6 cellular contexts compared by ENCODE assay signal in genomic region chr16:29824589-29825144, GRCh38. TPM values are rescaled to one million over a fixed set of nuclear protein-coding genes. Genes with fewer than 3 reads are reported as not detected.
DNase-seq lines count a peak whose midpoint lies in the region; ATAC-seq and TF ChIP-seq lines count a peak whose summit lies in the region.

No MANE protein-coding gene starts in this region.

- H3K4me1 ChIP-seq in HUES6 (ENCODE audit: control insufficient read depth, insufficient read depth, low read length) (peaks cover 36% of the 10 kb centered on the region), mammary epithelial cell (ENCODE audit: insufficient read depth, low read length) (peaks cover 55% of the 10 kb centered on the region), parathyroid adenoma (peaks cover 14% of the 10 kb centered on the region)

- ATAC-seq in HG02642 (IDR thresholded peaks at IDR 0.05; ENCODE audit: poor library complexity, unreplicated experiment): no peak
- no peak for ATAC-seq in GM18870 (IDR thresholded peaks at IDR 0.05; ENCODE audit: unreplicated experiment)

- H3K4me2 ChIP-seq in mammary epithelial cell (ENCODE audit: insufficient read depth, low read depth, low read length) (peak overlapping the region; percentile 22), parathyroid adenoma (ENCODE audit: low read length) (no peak overlapping the region)

- H2AFZ ChIP-seq in mammary epithelial cell (ENCODE audit: low read depth, low read length) (no peak overlapping the region), parathyroid adenoma (no peak overlapping the region)

- 56% methylated on average over 5 of the region's 7 CpGs for WGBS in mammary epithelial cell (ENCODE audit: low coverage, missing lambda C conversion rate)

- H3K27me3 ChIP-seq in HUES6 (ENCODE audit: control insufficient read depth, insufficient read depth, low read length): no peaks in the 10 kb centered on the region
- H3K27me3 ChIP-seq in mammary epithelial cell (ENCODE audit: insufficient read depth, low read length): no peaks in the 10 kb centered on the region
- H3K27me3 ChIP-seq in parathyroid adenoma (ENCODE audit: control insufficient read depth, insufficient read depth, low read length): no peaks in the 10 kb centered on the region

- H3K9ac ChIP-seq in HUES6 (ENCODE audit: low read length) (no peak overlapping the region), mammary epithelial cell (ENCODE audit: insufficient read depth, low read length) (no peak overlapping the region), parathyroid adenoma (no peak overlapping the region)

- DNase-seq in mammary epithelial cell: peak; percentile 48
- no peak for DNase-seq in NOMO-1 treated with dmso at 0.1 percent for 144 hours (lab: John Stamatoyannopoulos, UW; ENCODE audit: unreplicated experiment)

- in situ Hi-C loops in mammary epithelial cell (cut with MboI; ENCODE audit: low sequenced_read_pairs in 2 of 2): loop anchor here (25.0 kb wide), 2 partner anchors 112 to 188 kb away; partner anchors contain the start of genes C16orf92 (in 1 of the 2) and DOC2A (in 1 of the 2)

- dilution Hi-C loops in mammary epithelial cell (cut with HindIII; ENCODE audit: low sequenced_read_pairs): no loop called here

- no peaks in the 10 kb centered on the region for H3K9me3 ChIP-seq in HUES6 (ENCODE audit: control insufficient read depth, insufficient read depth, low read depth, low read length)
- no peaks in the 10 kb centered on the region for H3K9me3 ChIP-seq in mammary epithelial cell (replicated peaks; ENCODE audit: insufficient read depth, low read length)
- H3K9me3 ChIP-seq in parathyroid adenoma (ENCODE audit: control insufficient read depth, low read length): no peaks in the 10 kb centered on the region

- intact Hi-C loops in mammary epithelial cell (cut with micrococcal nuclease): no loop called here

- 0 out of 2 replicates have a peak overlapping the region, but pooled peaks have one; percentile 40 for H3K27ac ChIP-seq in HUES6 (ENCODE audit: low read depth, low read length)
- peak overlapping the region; percentile 48 for H3K27ac ChIP-seq in mammary epithelial cell (ENCODE audit: insufficient read depth, low read depth, low read length)
- peak overlapping the region; percentile 26 for H3K27ac ChIP-seq in parathyroid adenoma

- no peak overlapping the region for H3K4me3 ChIP-seq in HUES6 (ENCODE audit: low read depth, low read length)
- H3K4me3 ChIP-seq in mammary epithelial cell (replicated peaks in 1 of 3; ENCODE audit: insufficient read depth in 1 of 3, low read depth in 2 of 3, low read length in 3 of 3): no peak overlapping the region
- no peak overlapping the region for H3K4me3 ChIP-seq in parathyroid adenoma (ENCODE audit: low read depth, low read length)

- peaks cover 12% of the 10 kb centered on the region for H3K36me3 ChIP-seq in HUES6 (ENCODE audit: control insufficient read depth, insufficient read depth, low read length)
- peaks cover under 1% of the 10 kb centered on the region for H3K36me3 ChIP-seq in mammary epithelial cell (ENCODE audit: insufficient read depth, low read length)
- H3K36me3 ChIP-seq in parathyroid adenoma (ENCODE audit: control insufficient read depth, insufficient read depth, low read length): no peaks in the 10 kb centered on the region

- H4K20me1 ChIP-seq in mammary epithelial cell (ENCODE audit: insufficient read depth, low read length): no peaks in the 10 kb centered on the region

- TF ChIP-seq CTCF in mammary epithelial cell (conservative IDR thresholded peaks at IDR 0.05 in 1 of 2, IDR thresholded peaks at IDR 0.05 in 1 of 2; ENCODE audit: extremely low read depth in 1 of 2, insufficient read depth in 1 of 2, low read depth in 1 of 2, low read length in 2 of 2): no peak
- no peak for TF ChIP-seq CTCF in parathyroid adenoma (IDR thresholded peaks at IDR 0.05)

- BruUV-seq in mammary epithelial cell (replicated peaks; lab: Mats Ljungman, UMichigan): no TSS peak

- H3K79me2 ChIP-seq in mammary epithelial cell (ENCODE audit: insufficient read depth, low read length) (peaks cover 81% of the 10 kb centered on the region), parathyroid adenoma (peaks cover 63% of the 10 kb centered on the region)

- CTCF ChIA-PET in mammary epithelial cell (lab: Charles Lee; ENCODE audit: low non-redundant PET): no interaction called here

RNA-seq across cellular contexts. Expression of gene MVP, which starts 4.4 kb away (rescaled TPM):
- total RNA-seq in mammary epithelial cell: 100 to 1,000 TPM; 116 to 138 TPM
- 102 TPM for polyA plus RNA-seq in mammary epithelial cell
- polyA minus RNA-seq in mammary epithelial cell: 493 TPM

RNA-seq across cellular contexts. Expression of gene PAGR1, which starts 8.7 kb away (rescaled TPM):
- 10 to 100 TPM; 13.7 to 24.9 TPM for total RNA-seq in mammary epithelial cell
- 25.1 TPM for polyA plus RNA-seq in mammary epithelial cell
- polyA minus RNA-seq in mammary epithelial cell: 18.4 TPM

RNA-seq across cellular contexts. Expression of gene PRRT2, which starts 12.7 kb away (rescaled TPM):
- under 1 TPM in 1 of 2 donors, not detected in 1; 0.42 TPM for total RNA-seq in mammary epithelial cell
- polyA plus RNA-seq in mammary epithelial cell: 0.07 TPM
- polyA minus RNA-seq in mammary epithelial cell: not detected

RNA-seq across cellular contexts. Expression of gene MAZ, which starts 18.3 kb away (rescaled TPM):
- 100 to 1,000 TPM in 1 of 2 donors, 10 to 100 TPM in 1; 80.2 to 139 TPM for total RNA-seq in mammary epithelial cell
- 117 TPM for polyA plus RNA-seq in mammary epithelial cell
- polyA minus RNA-seq in mammary epithelial cell: 374 TPM

RNA-seq across cellular contexts. Expression of gene KIF22, which starts 34.1 kb away (rescaled TPM):
- total RNA-seq in mammary epithelial cell: 10 to 100 TPM; 20.2 to 55.0 TPM
- 61.0 TPM for polyA plus RNA-seq in mammary epithelial cell
- polyA minus RNA-seq in mammary epithelial cell: 90.3 TPM
